ENCODE assay signal across 9 cellular contexts in the genomic region with DNA sequence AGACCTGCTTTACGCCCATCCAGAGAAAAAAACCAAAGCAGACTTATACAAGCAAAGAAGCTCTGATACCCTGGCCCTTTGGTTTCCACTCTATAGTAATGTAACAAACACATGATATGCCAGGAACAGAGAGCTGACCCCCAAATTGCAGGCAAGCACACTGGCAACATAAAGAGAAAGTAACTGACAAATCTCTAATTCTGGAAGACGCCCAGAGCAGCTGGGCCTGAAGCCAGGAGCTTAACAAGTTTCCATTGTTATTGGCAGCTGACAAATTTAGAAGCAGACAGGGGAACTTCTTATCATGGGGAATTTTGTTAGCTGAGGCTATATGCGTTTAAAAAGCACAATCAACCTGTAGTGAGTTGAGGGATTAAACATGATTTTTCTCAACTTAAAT.
DNase-seq lines count a peak whose midpoint lies in the region; ATAC-seq and TF ChIP-seq lines count a peak whose summit lies in the region.
"Had no signal": no experiment of that assay in that cellular context is flagged by ENCODE, and none has a peak within 500 bp of the region (broad histone marks: within the 10 kb centered on the region; RNA-seq: fewer than 3 reads in every experiment).

No MANE protein-coding gene starts in this region.

- H3K4me3 Mint-ChIP-seq in endothelial cell (ENCODE audit: unreplicated experiment) (no peak overlapping the region), nephron progenitor cell (no peak overlapping the region)

- H3K36me3 Mint-ChIP-seq in endothelial cell (ENCODE audit: low read depth, unreplicated experiment) (no peaks in the 10 kb centered on the region), nephron progenitor cell (ENCODE audit: low read depth) (peaks cover 19% of the 10 kb centered on the region)

- no peak for TF ChIP-seq CTCF in endothelial cell (IDR thresholded peaks at IDR 0.05; ENCODE audit: unreplicated experiment)
- no peak for TF ChIP-seq CTCF in nephron progenitor cell (IDR thresholded peaks at IDR 0.05)
- TF ChIP-seq CTCF in upper lobe of right lung (IDR thresholded peaks at IDR 0.05) = no peak

- H3K9me3 Mint-ChIP-seq in endothelial cell (ENCODE audit: unreplicated experiment) (no peaks in the 10 kb centered on the region), nephron progenitor cell (peaks cover 4% of the 10 kb centered on the region)

- H3K27me3 ChIP-seq in upper lobe of right lung = no peaks in the 10 kb centered on the region
- H3K27me3 ChIP-seq: vagina had no signal

- H3K27ac ChIP-seq in upper lobe of right lung = no peak overlapping the region
- H3K27ac ChIP-seq: vagina had no signal

- ATAC-seq in upper lobe of right lung (no peak), GM18511 (IDR thresholded peaks at IDR 0.05; ENCODE audit: unreplicated experiment) (no peak)

- no peak overlapping the region for H3K4me3 ChIP-seq in upper lobe of right lung
- H3K4me3 ChIP-seq: vagina had no signal

- no peaks in the 10 kb centered on the region for H3K36me3 ChIP-seq in upper lobe of right lung
- H3K36me3 ChIP-seq: vagina had no signal

- H3K4me1 Mint-ChIP-seq in endothelial cell (ENCODE audit: unreplicated experiment) (peaks cover 30% of the 10 kb centered on the region), nephron progenitor cell (peaks cover 9% of the 10 kb centered on the region)

- H3K27ac Mint-ChIP-seq in endothelial cell (ENCODE audit: unreplicated experiment) (peak overlapping the region; percentile 97), nephron progenitor cell (peak overlapping the region; percentile 31)

- H3K27me3 Mint-ChIP-seq in endothelial cell (ENCODE audit: unreplicated experiment) (no peaks in the 10 kb centered on the region), nephron progenitor cell (ENCODE audit: low read depth, poor library complexity) (no peaks in the 10 kb centered on the region)

- intact Hi-C loops in upper lobe of right lung (cut with DNase I) = no loop called here

- no peaks in the 10 kb centered on the region for H3K9me3 ChIP-seq in upper lobe of right lung
- H3K9me3 ChIP-seq: vagina had no signal

- peaks cover 22% of the 10 kb centered on the region for H3K4me1 ChIP-seq in upper lobe of right lung

- DNase-seq in DMS 273 treated with DMSO at 0.1 percent for 48 hours (lab: John Stamatoyannopoulos, UW) (peak; percentile 35), NCI-H748 (lab: John Stamatoyannopoulos, UW; ENCODE audit: unreplicated experiment) (peak; percentile 84), endothelial cell (ENCODE audit: low spot score) (no peak), nephron progenitor cell (no peak), upper lobe of right lung (no peak), SW480 (ENCODE audit: low spot score) (no peak)
- DNase-seq in stimulated activated CD4-positive, alpha-beta T cell treated with anti-CD3 and anti-CD28 coated beads, Interleukin-1b, Interleukin-23, amount 100 ng/mL, for 48 hours = no peak

Comparison
In these comparisons a context has a peak if more than half of its experiments do, and no peak if none do; other contexts are left out.
1. DNase-seq: peak in DMS 273 treated with DMSO at 0.1 percent for 48 hours (single experiment) and NCI-H748 (single experiment); none in endothelial cell (single experiment), nephron progenitor cell (single experiment), upper lobe of right lung (single experiment), SW480 (single experiment) and stimulated activated CD4-positive, alpha-beta T cell treated with anti-CD3 and anti-CD28 coated beads, Interleukin-1b, Interleukin-23, amount 100 ng/mL, for 48 hours (single experiment).